19 cellular contexts compared by ENCODE assay signal in the genomic region with DNA sequence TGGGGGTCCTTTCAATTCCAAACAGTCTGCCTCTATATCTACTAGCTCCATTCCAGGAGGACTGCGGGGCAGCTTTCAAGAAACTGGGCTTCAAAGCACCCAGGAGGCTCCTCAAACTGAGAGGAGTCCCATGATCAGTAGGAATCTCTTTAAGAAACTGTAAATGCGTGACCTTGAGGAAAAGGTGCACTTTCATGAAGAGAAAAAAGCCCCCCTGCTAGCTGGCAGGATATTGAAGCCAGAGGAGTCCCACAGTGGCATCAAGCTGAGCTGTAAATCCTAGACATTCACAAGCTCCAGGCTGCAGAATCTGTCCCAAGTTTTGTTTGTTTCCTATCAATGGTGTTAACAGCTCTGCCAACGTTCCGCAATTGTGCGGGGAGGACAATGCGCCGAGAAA.
DNase-seq lines count a peak whose midpoint lies in the region; TF ChIP-seq lines count a peak whose summit lies in the region.
"Had no signal": no experiment of that assay in that cellular context is flagged by ENCODE, and none has a peak within 500 bp of the region (broad histone marks: within the 10 kb centered on the region; RNA-seq: fewer than 3 reads in every experiment).

No MANE protein-coding gene starts in this region.

- POLR2A ChIA-PET in MCF 10A (lab: Yijun Ruan, JAX) = no interaction called here
- POLR2A ChIA-PET in activated CD4-positive, alpha-beta T cell treated with anti-CD3 and anti-CD28 coated beads, Interleukin-2, amount 10 ng/mL, durations not matched to agents 7 days and 5 days (lab: Charles Lee) = no interaction called here

- no peak for TF ChIP-seq CTCF in MCF 10A (IDR thresholded peaks at IDR 0.05; ENCODE audit: unreplicated experiment)

- BruUV-seq in MCF 10A (replicated peaks; lab: Mats Ljungman, UMichigan) = no TSS peak

- H3K9me3 ChIP-seq in HUES48 (ENCODE audit: control insufficient read depth, insufficient read depth, low read length) = no peaks in the 10 kb centered on the region

- H3K36me3 ChIP-seq in HUES48 (ENCODE audit: control insufficient read depth, insufficient read depth, low read length) = no peaks in the 10 kb centered on the region
- H3K36me3 ChIP-seq in mesendoderm (ENCODE audit: control insufficient read depth, insufficient read depth, low read length) = no peaks in the 10 kb centered on the region
- H3K36me3 ChIP-seq: BLaER1 treated with 17β-estradiol and CSF1 and Interleukin-3, amounts not matched to agents 10 nM and 100 nM had no signal

- H4K5ac ChIP-seq in mesendoderm (ENCODE audit: low read length) = no peak overlapping the region

- DNase-seq in globus pallidus (ENCODE audit: low spot score) = peak; percentile 2
- DNase-seq in mesendoderm = peak; percentile 85
- DNase-seq in MCF 10A (ENCODE audit: unreplicated experiment) = no peak
- DNase-seq in stimulated activated CD4-positive, alpha-beta T cell treated with anti-CD3 and anti-CD28 coated beads, Interleukin-4, amount 100 ng/mL, for 1 hour = no peak
- no peak for DNase-seq in H4 (ENCODE audit: low spot score)
- DNase-seq in activated CD4-positive, alpha-beta T cell treated with anti-CD3 and anti-CD28 coated beads, Interleukin-2, amount 10 ng/mL, durations not matched to agents 7 days and 5 days = no peak
- DNase-seq: ACHN; CD4-positive, alpha-beta memory T cell; DMS153; KBM-7; NCI-H1092 treated with DMSO at 0.1 percent for 48 hours; NCI-H146; NCI-H2029 treated with DMSO at 0.1 percent for 48 hours; NCI-H226; NCI-H524; NCI-H774; NK-92 treated with Interleukin-12 subunit alpha and Interleukin-12 subunit beta, amount 100 ng/mL, for 24 hours had no signal

- H3K79me2 ChIP-seq in mesendoderm (ENCODE audit: control insufficient read depth, insufficient read depth, low read length) = no peaks in the 10 kb centered on the region

- intact Hi-C loops in MCF 10A (cut with micrococcal nuclease) = no loop called here

- peaks cover 6% of the 10 kb centered on the region for H3K4me1 Mint-ChIP-seq in MCF 10A (ENCODE audit: insufficient read depth, unreplicated experiment)
- H3K4me1 Mint-ChIP-seq in activated CD4-positive, alpha-beta T cell treated with anti-CD3 and anti-CD28 coated beads, Interleukin-2, amount 10 ng/mL, durations not matched to agents 7 days and 5 days = no peaks in the 10 kb centered on the region
- H3K4me1 Mint-ChIP-seq: CD4-positive, alpha-beta memory T cell had no signal

- H2BK15ac ChIP-seq in mesendoderm (replicated peaks; ENCODE audit: low read depth) = no peak overlapping the region

- no peak overlapping the region for H3K56ac ChIP-seq in mesendoderm (ENCODE audit: low read length)

- H3K36me3 Mint-ChIP-seq in MCF 10A (ENCODE audit: insufficient read depth, unreplicated experiment) = no peaks in the 10 kb centered on the region
- no peaks in the 10 kb centered on the region for H3K36me3 Mint-ChIP-seq in activated CD4-positive, alpha-beta T cell treated with anti-CD3 and anti-CD28 coated beads, Interleukin-2, amount 10 ng/mL, durations not matched to agents 7 days and 5 days (ENCODE audit: low read depth)
- H3K36me3 Mint-ChIP-seq: CD4-positive, alpha-beta memory T cell had no signal

- no peak overlapping the region for H2BK120ac ChIP-seq in mesendoderm (ENCODE audit: low read depth, low read length)

- WGBS in mesendoderm (ENCODE audit: extremely low coverage, insufficient coverage, low lambda C conversion rate) = no CpG with 5 or more reads among the region's 7 CpGs

- H3K27ac Mint-ChIP-seq in MCF 10A (ENCODE audit: low read depth, unreplicated experiment) = no peak overlapping the region
- H3K27ac Mint-ChIP-seq in activated CD4-positive, alpha-beta T cell treated with anti-CD3 and anti-CD28 coated beads, Interleukin-2, amount 10 ng/mL, durations not matched to agents 7 days and 5 days = no peak overlapping the region
- H3K27ac Mint-ChIP-seq: CD4-positive, alpha-beta memory T cell had no signal

- no peaks in the 10 kb centered on the region for H3K79me1 ChIP-seq in mesendoderm (ENCODE audit: low read length)

- H3K23ac ChIP-seq in mesendoderm (ENCODE audit: low read length) = no peak overlapping the region

- H3K9ac ChIP-seq in HUES48 (ENCODE audit: low read depth, low read length) (no peak overlapping the region), mesendoderm (ENCODE audit: low read length) (no peak overlapping the region)
- H3K9ac ChIP-seq: BLaER1 treated with 17β-estradiol and CSF1 and Interleukin-3, amounts not matched to agents 10 nM and 100 nM had no signal

- H3K4me3 Mint-ChIP-seq in MCF 10A (ENCODE audit: unreplicated experiment) = no peak overlapping the region
- no peak overlapping the region for H3K4me3 Mint-ChIP-seq in activated CD4-positive, alpha-beta T cell treated with anti-CD3 and anti-CD28 coated beads, Interleukin-2, amount 10 ng/mL, durations not matched to agents 7 days and 5 days
- H3K4me3 Mint-ChIP-seq: CD4-positive, alpha-beta memory T cell had no signal

- no peaks in the 10 kb centered on the region for H3K27me3 Mint-ChIP-seq in MCF 10A (ENCODE audit: insufficient read depth, unreplicated experiment)
- no peaks in the 10 kb centered on the region for H3K27me3 Mint-ChIP-seq in activated CD4-positive, alpha-beta T cell treated with anti-CD3 and anti-CD28 coated beads, Interleukin-2, amount 10 ng/mL, durations not matched to agents 7 days and 5 days
- H3K27me3 Mint-ChIP-seq: CD4-positive, alpha-beta memory T cell had no signal

- peak overlapping the region; percentile 81 for H3K18ac ChIP-seq in mesendoderm (ENCODE audit: low read length)

- H3K4me1 ChIP-seq in HUES48 (ENCODE audit: control insufficient read depth, insufficient read depth, low read length) = peaks cover 23% of the 10 kb centered on the region
- H3K4me1 ChIP-seq in mesendoderm (ENCODE audit: control insufficient read depth, low read depth, low read length) = peaks cover 11% of the 10 kb centered on the region
- H3K4me1 ChIP-seq: BLaER1 treated with 17β-estradiol and CSF1 and Interleukin-3, amounts not matched to agents 10 nM and 100 nM had no signal

- CTCF ChIA-PET in MCF 10A (lab: Yijun Ruan, JAX) = interaction anchor here (0.6 kb wide), 1 partner anchor 226 kb away, joined by 3 read pairs; no protein-coding TSS in a partner anchor
- CTCF ChIA-PET in activated CD4-positive, alpha-beta T cell treated with anti-CD3 and anti-CD28 coated beads, Interleukin-2, amount 10 ng/mL, durations not matched to agents 7 days and 5 days (lab: Charles Lee) = no interaction called here

- no peak overlapping the region for H3K4ac ChIP-seq in mesendoderm (ENCODE audit: low read depth, low read length)

- peak overlapping the region; percentile 68 for H3K27ac ChIP-seq in HUES48 (ENCODE audit: low read depth, low read length)
- peak overlapping the region; percentile 73 for H3K27ac ChIP-seq in mesendoderm (ENCODE audit: low read depth, low read length)
- H3K27ac ChIP-seq: BLaER1 treated with 17β-estradiol and CSF1 and Interleukin-3, amounts not matched to agents 10 nM and 100 nM had no signal

- H3K4me2 ChIP-seq in mesendoderm (ENCODE audit: low read length) = no peak overlapping the region
- H3K4me2 ChIP-seq: BLaER1 treated with 17β-estradiol and CSF1 and Interleukin-3, amounts not matched to agents 10 nM and 100 nM had no signal

- peak overlapping the region; percentile 32 for H2BK5ac ChIP-seq in mesendoderm (ENCODE audit: low read length)

- H3K27me3 ChIP-seq in HUES48 (ENCODE audit: control insufficient read depth, insufficient read depth, low read length) = no peaks in the 10 kb centered on the region
- H3K27me3 ChIP-seq in mesendoderm (ENCODE audit: insufficient read depth, low read length, poor library complexity) = no peaks in the 10 kb centered on the region
- H3K27me3 ChIP-seq: BLaER1 treated with 17β-estradiol and CSF1 and Interleukin-3, amounts not matched to agents 10 nM and 100 nM had no signal

- no peak overlapping the region for H4K8ac ChIP-seq in mesendoderm (ENCODE audit: low read depth, low read length)

- no peak overlapping the region for H2AK5ac ChIP-seq in mesendoderm (ENCODE audit: low read length)

- peaks cover 9% of the 10 kb centered on the region for H3K9me3 Mint-ChIP-seq in MCF 10A (ENCODE audit: unreplicated experiment)
- H3K9me3 Mint-ChIP-seq in activated CD4-positive, alpha-beta T cell treated with anti-CD3 and anti-CD28 coated beads, Interleukin-2, amount 10 ng/mL, durations not matched to agents 7 days and 5 days = peaks cover 2% of the 10 kb centered on the region

- H3K4me3 ChIP-seq in HUES48 (ENCODE audit: low read depth, low read length) (no peak overlapping the region), mesendoderm (ENCODE audit: low read length) (no peak overlapping the region)
- H3K4me3 ChIP-seq: BLaER1 treated with 17β-estradiol and CSF1 and Interleukin-3, amounts not matched to agents 10 nM and 100 nM had no signal

Comparison
In these comparisons a context has a peak if more than half of its experiments do, and no peak if none do; other contexts are left out.
1. DNase-seq: peak in globus pallidus (single experiment) and mesendoderm (single experiment); none in MCF 10A (single experiment), stimulated activated CD4-positive, alpha-beta T cell treated with anti-CD3 and anti-CD28 coated beads, Interleukin-4, amount 100 ng/mL, for 1 hour (single experiment), H4 (single experiment) and activated CD4-positive, alpha-beta T cell treated with anti-CD3 and anti-CD28 coated beads, Interleukin-2, amount 10 ng/mL, durations not matched to agents 7 days and 5 days (single experiment).